In genomic region chr13:72781461-72782439, GRCh38 we compare ENCODE assay signal across 1 cellular context.
A peak's percentile ranks its signal among the peaks of the same experiment; 100 is the strongest.
TF ChIP-seq lines count a peak whose summit lies in the region.

TSS of gene DIS3 (minus strand) at chr13:72781900. CDS start at chr13:72781832, 68 bp downstream.
TSS of gene PIBF1 (plus strand) at chr13:72782133. CDS start at chr13:72783470, 1,337 bp downstream.

TF ChIP-seq in K562, 482 proteins besides CTCF, POLR2A, EP300 and RAD21 (continued from another document and continues in another):
- TF ChIP-seq PRDM10 (IDR thresholded peaks at IDR 0.05; ENCODE audit: partially characterized antibody) (no peak), NFIC (IDR thresholded peaks at IDR 0.05) (no peak; the same call in 1 of the 2 replicates), ZNF764 (CRISPR knock-in tag; IDR thresholded peaks at IDR 0.05; ENCODE audit: low read depth) (no peak), ZNF76 (CRISPR knock-in tag; IDR thresholded peaks at IDR 0.05; ENCODE audit: borderline replicate concordance) (no peak), ZNF282 (CRISPR knock-in tag; IDR thresholded peaks at IDR 0.05) (no peak), CTBP1 (IDR thresholded peaks at IDR 0.05; ENCODE audit: borderline replicate concordance) (peak; percentile 60; the same call in 1 of the 2 replicates), MCM2 (IDR thresholded peaks at IDR 0.05; ENCODE audit: low read depth) (no peak), WHSC1 (IDR thresholded peaks at IDR 0.05; ENCODE audit: low read length) (no peak), ZNF347 (CRISPR knock-in tag; IDR thresholded peaks at IDR 0.05; ENCODE audit: low read depth) (no peak), ARHGAP35 (IDR thresholded peaks at IDR 0.05; ENCODE audit: partially characterized antibody) (no peak), PHF8 (IDR thresholded peaks at IDR 0.05; ENCODE audit: borderline replicate concordance, low read length) (peak; percentile 80; the same call in 1 of the 2 replicates), HMGXB4 (CRISPR knock-in tag; IDR thresholded peaks at IDR 0.05) (no peak), POLR2H (tag; IDR thresholded peaks at IDR 0.05; ENCODE audit: low read depth) (peak; percentile 45; the same call in 1 of the 2 replicates), BCL6 (CRISPR knock-in tag; IDR thresholded peaks at IDR 0.05) (no peak), ZNF639 (CRISPR knock-in tag; conservative IDR thresholded peaks at IDR 0.05 in 1 of 2, IDR thresholded peaks at IDR 0.05 in 1 of 2) (no peak), ETS2 (tag; IDR thresholded peaks at IDR 0.05; ENCODE audit: borderline replicate concordance, poor library complexity, severe bottlenecking) (no peak), MGA (IDR thresholded peaks at IDR 0.05) (peak; percentile 21; the same call in 1 of the 2 replicates), ZNF717 (CRISPR knock-in tag; IDR thresholded peaks at IDR 0.05) (no peak), CCAR2 (IDR thresholded peaks at IDR 0.05; ENCODE audit: low read depth, low read length) (no peak), TCF15 (CRISPR knock-in tag; IDR thresholded peaks at IDR 0.05) (no peak), MNT (conservative IDR thresholded peaks at IDR 0.05) (peak; percentile 70 to 82), KAT7 (CRISPR knock-in tag; IDR thresholded peaks at IDR 0.05; ENCODE audit: borderline replicate concordance) (no peak), ZFX (CRISPR knock-in tag; IDR thresholded peaks at IDR 0.05) (peak; percentile 56), FOXP1 (CRISPR knock-in tag; IDR thresholded peaks at IDR 0.05) (no peak; the same call in 1 of the 2 replicates), IRF1 (CRISPR knock-in tag; IDR thresholded peaks at IDR 0.05; ENCODE audit: borderline replicate concordance) (no peak), TOE1 (IDR thresholded peaks at IDR 0.05; ENCODE audit: borderline replicate concordance) (no peak), TOE1 (CRISPR knock-in tag; IDR thresholded peaks at IDR 0.05; ENCODE audit: borderline replicate concordance, low read depth) (no peak), ZNF444 (CRISPR knock-in tag; IDR thresholded peaks at IDR 0.05) (no peak), GMEB1 (CRISPR knock-in tag; IDR thresholded peaks at IDR 0.05) (no peak), HNRNPL (IDR thresholded peaks at IDR 0.05; ENCODE audit: low read depth, low read length) (no peak), ZBTB26 (CRISPR knock-in tag; IDR thresholded peaks at IDR 0.05) (no peak), DMBX1 (CRISPR knock-in tag; IDR thresholded peaks at IDR 0.05; ENCODE audit: borderline replicate concordance) (no peak)
